ENCODE assay signal across 12 cellular contexts in genomic region chr22:37301144-37301820, GRCh38. TPM values are rescaled to one million over a fixed set of nuclear protein-coding genes. Genes with fewer than 3 reads are reported as not detected.
DNase-seq lines count a peak whose midpoint lies in the region; ATAC-seq and TF ChIP-seq lines count a peak whose summit lies in the region.
"Had no signal": no experiment of that assay in that cellular context is flagged by ENCODE, and none has a peak within 500 bp of the region (broad histone marks: within the 10 kb centered on the region; RNA-seq: fewer than 3 reads in every experiment).

No MANE protein-coding gene starts in this region.

- H3K4me3 Mint-ChIP-seq in activated CD8-positive, alpha-beta T cell treated with anti-CD3 and anti-CD28 coated beads for 36 hours = peak overlapping the region; percentile 63
- peak overlapping the region; percentile 53 to 88 (median 76) for H3K4me3 Mint-ChIP-seq in naive thymus-derived CD4-positive, alpha-beta T cell

- H3K27me3 ChIP-seq in naive thymus-derived CD4-positive, alpha-beta T cell (ENCODE audit: control insufficient read depth in 2 of 2, insufficient read depth in 2 of 2, low read length in 2 of 2) = no peaks in the 10 kb centered on the region
- H3K27me3 ChIP-seq in vagina = no peaks in the 10 kb centered on the region
- H3K27me3 ChIP-seq: body of pancreas had no signal

- H3K27ac Mint-ChIP-seq in activated CD8-positive, alpha-beta T cell treated with anti-CD3 and anti-CD28 coated beads for 36 hours = peak overlapping the region; percentile 93
- peak overlapping the region; percentile 93 to 99 (median 96) for H3K27ac Mint-ChIP-seq in naive thymus-derived CD4-positive, alpha-beta T cell

- H3K4me1 Mint-ChIP-seq in activated CD8-positive, alpha-beta T cell treated with anti-CD3 and anti-CD28 coated beads for 36 hours (ENCODE audit: low read depth) = peaks cover 80% of the 10 kb centered on the region
- H3K4me1 Mint-ChIP-seq in naive thymus-derived CD4-positive, alpha-beta T cell = peaks cover 52 to 87% (median 83%) of the 10 kb centered on the region in 7 donors

- ATAC-seq in activated CD8-positive, alpha-beta T cell treated with anti-CD3 and anti-CD28 coated beads for 36 hours = no peak
- no peak for ATAC-seq in naive thymus-derived CD4-positive, alpha-beta T cell
- ATAC-seq in GM21528 (IDR thresholded peaks at IDR 0.05; ENCODE audit: low FRiP score, unreplicated experiment) = no peak
- ATAC-seq: body of pancreas had no signal

- H3K36me3 Mint-ChIP-seq in activated CD8-positive, alpha-beta T cell treated with anti-CD3 and anti-CD28 coated beads for 36 hours (ENCODE audit: low read depth) = peaks cover 45% of the 10 kb centered on the region
- H3K36me3 Mint-ChIP-seq in naive thymus-derived CD4-positive, alpha-beta T cell = peaks cover 13 to 58% (median 36%) of the 10 kb centered on the region in 5 donors

- intact Hi-C loops in activated CD8-positive, alpha-beta T cell treated with anti-CD3 and anti-CD28 coated beads for 36 hours (cut with micrococcal nuclease) = no loop called here
- intact Hi-C loops in naive thymus-derived CD4-positive, alpha-beta T cell (cut with micrococcal nuclease) = no loop called here
- intact Hi-C loops in vagina (cut with DNase I) = no loop called here

- TF ChIP-seq POLR2A in vagina (IDR thresholded peaks at IDR 0.05) = no peak

- no peaks in the 10 kb centered on the region for H3K27me3 Mint-ChIP-seq in activated CD8-positive, alpha-beta T cell treated with anti-CD3 and anti-CD28 coated beads for 36 hours
- no peaks in the 10 kb centered on the region for H3K27me3 Mint-ChIP-seq in naive thymus-derived CD4-positive, alpha-beta T cell

- no peak overlapping the region for H3K4me3 ChIP-seq in HEK293 (ENCODE audit: low read depth, low read length)
- H3K4me3 ChIP-seq in naive thymus-derived CD4-positive, alpha-beta T cell (ENCODE audit: low read length) = no peak overlapping the region
- H3K4me3 ChIP-seq in vagina = no peak overlapping the region
- H3K4me3 ChIP-seq: body of pancreas, mucosa of descending colon had no signal

- no peaks in the 10 kb centered on the region for H3K4me1 ChIP-seq in HEK293 (ENCODE audit: control insufficient read depth, insufficient read depth, low read length)
- peaks cover 33 to 69% of the 10 kb centered on the region in 2 donors for H3K4me1 ChIP-seq in naive thymus-derived CD4-positive, alpha-beta T cell (ENCODE audit: control insufficient read depth in 2 of 2, insufficient read depth in 2 of 2, low read length in 2 of 2)
- no peaks in the 10 kb centered on the region for H3K4me1 ChIP-seq in vagina
- H3K4me1 ChIP-seq: body of pancreas had no signal

- CTCF ChIA-PET in HEK293 (lab: Yijun Ruan, JAX) = interaction anchor here (0.6 kb wide), 1 partner anchor 34 kb away, joined by 3 read pairs; no protein-coding TSS in a partner anchor
- CTCF ChIA-PET in activated CD8-positive, alpha-beta T cell treated with anti-CD3 and anti-CD28 coated beads for 36 hours (lab: Charles Lee) = interaction anchor here (0.9 to 2.6 kb wide), 7 partner anchors 9 to 63 kb away, joined by 3 to 18 read pairs (median 4); no protein-coding TSS in a partner anchor
- CTCF ChIA-PET in naive thymus-derived CD4-positive, alpha-beta T cell (lab: Charles Lee) = interaction anchor here (0.5 to 1.1 kb wide), 5 partner anchors 15 to 102 kb away, joined by 3 to 6 read pairs (median 3); no protein-coding TSS in a partner anchor

- POLR2A ChIA-PET in HEK293 (lab: Yijun Ruan, JAX) = no interaction called here
- POLR2A ChIA-PET in activated CD8-positive, alpha-beta T cell treated with anti-CD3 and anti-CD28 coated beads for 36 hours (lab: Charles Lee) = interaction anchor here (0.9 to 1.2 kb wide), 5 partner anchors 8 to 133 kb away, joined by 3 read pairs; partner anchors contain the start of genes CYTH4 and RAC2
- POLR2A ChIA-PET in naive thymus-derived CD4-positive, alpha-beta T cell (lab: Charles Lee) = interaction anchor here (1.0 to 4.3 kb wide), 10 partner anchors 9 to 57 kb away, joined by 3 to 25 read pairs (median 6); no protein-coding TSS in a partner anchor

- no peaks in the 10 kb centered on the region for H3K9me3 Mint-ChIP-seq in activated CD8-positive, alpha-beta T cell treated with anti-CD3 and anti-CD28 coated beads for 36 hours
- no peaks in the 10 kb centered on the region for H3K9me3 Mint-ChIP-seq in naive thymus-derived CD4-positive, alpha-beta T cell

- H3K36me3 ChIP-seq in HEK293 (ENCODE audit: control insufficient read depth in 2 of 2, insufficient read depth in 1 of 2, low read length in 2 of 2) (no peaks in the 10 kb centered on the region), vagina (no peaks in the 10 kb centered on the region)
- peaks cover 10 to 82% (median 22%) of the 10 kb centered on the region in 3 experiments for H3K36me3 ChIP-seq in naive thymus-derived CD4-positive, alpha-beta T cell (ENCODE audit: control insufficient read depth in 2 of 3, insufficient read depth in 3 of 3, low read length in 3 of 3)

- no peak for TF ChIP-seq CTCF in HEK293 (tag by site-specific recombination; IDR thresholded peaks at IDR 0.05)
- no peak for TF ChIP-seq CTCF in activated CD8-positive, alpha-beta T cell treated with anti-CD3 and anti-CD28 coated beads for 36 hours (IDR thresholded peaks at IDR 0.05)
- TF ChIP-seq CTCF in vagina (IDR thresholded peaks at IDR 0.05) = no peak

- no peak overlapping the region for H3K27ac ChIP-seq in HEK293 (ENCODE audit: extremely low read depth, low read depth, low read length)
- H3K27ac ChIP-seq in naive thymus-derived CD4-positive, alpha-beta T cell (ENCODE audit: low read depth, low read length) = peak overlapping the region; percentile 77
- H3K27ac ChIP-seq in vagina = no peak overlapping the region
- no peak overlapping the region for H3K27ac ChIP-seq in caudate nucleus (ENCODE audit: low read depth, low read length)
- H3K27ac ChIP-seq: body of pancreas had no signal

- H3K9me3 ChIP-seq in HEK293 (ENCODE audit: control insufficient read depth, insufficient read depth, low read depth, low read length) (no peaks in the 10 kb centered on the region), vagina (no peaks in the 10 kb centered on the region)
- no peaks in the 10 kb centered on the region for H3K9me3 ChIP-seq in naive thymus-derived CD4-positive, alpha-beta T cell (ENCODE audit: control insufficient read depth in 2 of 3, low read length in 3 of 3)
- H3K9me3 ChIP-seq: body of pancreas, mucosa of descending colon had no signal

- DNase-seq in CD1c-positive myeloid dendritic cell (ENCODE audit: extremely low spot score) (peak; percentile 46), vagina (ENCODE audit: extremely low spot score in 2 of 2) (no peak), caudate nucleus (lab: John Stamatoyannopoulos, UW) (no peak)
- DNase-seq in activated CD8-positive, alpha-beta T cell treated with anti-CD3 and anti-CD28 coated beads for 36 hours = no peak
- no peak for DNase-seq in naive thymus-derived CD4-positive, alpha-beta T cell
- DNase-seq: body of pancreas, mucosa of descending colon, NCI-H1417, NCI-H2227 treated with DMSO at 0.1 percent for 48 hours had no signal

TF ChIP-seq in HEK293, 187 proteins besides CTCF, POLR2A, EP300 and RAD21:
- TF ChIP-seq ZFP41 (tag by site-specific recombination; IDR thresholded peaks at IDR 0.05; ENCODE audit: borderline replicate concordance) = no peak
- TF ChIP-seq, protein P1, sequence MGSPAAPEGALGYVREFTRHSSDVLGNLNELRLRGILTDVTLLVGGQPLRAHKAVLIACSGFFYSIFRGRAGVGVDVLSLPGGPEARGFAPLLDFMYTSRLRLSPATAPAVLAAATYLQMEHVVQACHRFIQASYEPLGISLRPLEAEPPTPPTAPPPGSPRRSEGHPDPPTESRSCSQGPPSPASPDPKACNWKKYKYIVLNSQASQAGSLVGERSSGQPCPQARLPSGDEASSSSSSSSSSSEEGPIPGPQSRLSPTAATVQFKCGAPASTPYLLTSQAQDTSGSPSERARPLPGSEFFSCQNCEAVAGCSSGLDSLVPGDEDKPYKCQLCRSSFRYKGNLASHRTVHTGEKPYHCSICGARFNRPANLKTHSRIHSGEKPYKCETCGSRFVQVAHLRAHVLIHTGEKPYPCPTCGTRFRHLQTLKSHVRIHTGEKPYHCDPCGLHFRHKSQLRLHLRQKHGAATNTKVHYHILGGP (tag by site-specific recombination; IDR thresholded peaks at IDR 0.05) = no peak
- no peak for TF ChIP-seq ZNF843 (tag by site-specific recombination; IDR thresholded peaks at IDR 0.05)
- peak; percentile 94 for TF ChIP-seq ZFP3 (tag by site-specific recombination; IDR thresholded peaks at IDR 0.05; ENCODE audit: low read depth)

RNA-seq across cellular contexts. Expression of gene CYTH4, which starts 19.0 kb away (rescaled TPM):
- 10 to 100 TPM; 33.2 to 33.4 TPM for total RNA-seq in activated CD8-positive, alpha-beta T cell treated with anti-CD3 and anti-CD28 coated beads for 36 hours
- 100 to 1,000 TPM; 123 to 227 (median 214) TPM for total RNA-seq in naive thymus-derived CD4-positive, alpha-beta T cell
- 10 to 100 TPM; 49.5 to 71.1 TPM for polyA plus RNA-seq in naive thymus-derived CD4-positive, alpha-beta T cell
- 16.2 TPM for total RNA-seq in vagina
- total RNA-seq: renal cortical epithelial cell had no signal

RNA-seq across cellular contexts. Expression of gene RAC2, which starts 57.2 kb away (rescaled TPM):
- total RNA-seq in activated CD8-positive, alpha-beta T cell treated with anti-CD3 and anti-CD28 coated beads for 36 hours = 100 to 1,000 TPM; 699 to 717 TPM
- 100 to 1,000 TPM; 263 to 886 (median 301) TPM for total RNA-seq in naive thymus-derived CD4-positive, alpha-beta T cell
- polyA plus RNA-seq in naive thymus-derived CD4-positive, alpha-beta T cell = 100 to 1,000 TPM; 838 to 852 TPM
- 15.7 TPM for total RNA-seq in vagina

Comparison
In these comparisons a context has a peak if more than half of its experiments do, and no peak if none do; other contexts are left out.
1. RNA of gene RAC2, which starts 57.2 kb away (total RNA-seq): 699 to 717 TPM in activated CD8-positive, alpha-beta T cell treated with anti-CD3 and anti-CD28 coated beads for 36 hours and 263 to 886 TPM in naive thymus-derived CD4-positive, alpha-beta T cell; 15.7 TPM in vagina (single experiment); every median in the first group is over 10 times any median in the second.